ENCODE assay signal across 1 cellular context in genomic region chr3:62122819-62123218, GRCh38.
TF ChIP-seq lines count a peak whose summit lies in the region.

No MANE protein-coding gene starts in this region.

TF ChIP-seq in SK-N-SH treated with all-trans-retinoic acid at 6 μM for 48 hours, 23 proteins besides CTCF, POLR2A, EP300 and RAD21 (continued from another document):
- TF ChIP-seq PATZ1 (CRISPR knock-in tag; IDR thresholded peaks at IDR 0.05; ENCODE audit: borderline replicate concordance), result no peak
- TF ChIP-seq ESRRG (CRISPR knock-in tag; IDR thresholded peaks at IDR 0.05), result no peak
- TF ChIP-seq GLIS3 (CRISPR knock-in tag; IDR thresholded peaks at IDR 0.05), result no peak
- TF ChIP-seq PPARA (CRISPR knock-in tag; IDR thresholded peaks at IDR 0.05; ENCODE audit: borderline replicate concordance), result no peak
- TF ChIP-seq ZC3H10 (CRISPR knock-in tag; IDR thresholded peaks at IDR 0.05), result no peak
- TF ChIP-seq ZFP30 (CRISPR knock-in tag; IDR thresholded peaks at IDR 0.05), result no peak
- TF ChIP-seq ARNTL (CRISPR knock-in tag; IDR thresholded peaks at IDR 0.05; ENCODE audit: borderline replicate concordance, low read depth), result no peak
- TF ChIP-seq CSDC2 (CRISPR knock-in tag; IDR thresholded peaks at IDR 0.05), result no peak
- no peak for TF ChIP-seq OSR1 (CRISPR knock-in tag; IDR thresholded peaks at IDR 0.05)
TF ChIP-seq in SK-N-SH treated with all-trans-retinoic acid at 6 μM for 48 hours: peak in this region for 0.
